8 cellular contexts compared by ENCODE assay signal in the genomic region with DNA sequence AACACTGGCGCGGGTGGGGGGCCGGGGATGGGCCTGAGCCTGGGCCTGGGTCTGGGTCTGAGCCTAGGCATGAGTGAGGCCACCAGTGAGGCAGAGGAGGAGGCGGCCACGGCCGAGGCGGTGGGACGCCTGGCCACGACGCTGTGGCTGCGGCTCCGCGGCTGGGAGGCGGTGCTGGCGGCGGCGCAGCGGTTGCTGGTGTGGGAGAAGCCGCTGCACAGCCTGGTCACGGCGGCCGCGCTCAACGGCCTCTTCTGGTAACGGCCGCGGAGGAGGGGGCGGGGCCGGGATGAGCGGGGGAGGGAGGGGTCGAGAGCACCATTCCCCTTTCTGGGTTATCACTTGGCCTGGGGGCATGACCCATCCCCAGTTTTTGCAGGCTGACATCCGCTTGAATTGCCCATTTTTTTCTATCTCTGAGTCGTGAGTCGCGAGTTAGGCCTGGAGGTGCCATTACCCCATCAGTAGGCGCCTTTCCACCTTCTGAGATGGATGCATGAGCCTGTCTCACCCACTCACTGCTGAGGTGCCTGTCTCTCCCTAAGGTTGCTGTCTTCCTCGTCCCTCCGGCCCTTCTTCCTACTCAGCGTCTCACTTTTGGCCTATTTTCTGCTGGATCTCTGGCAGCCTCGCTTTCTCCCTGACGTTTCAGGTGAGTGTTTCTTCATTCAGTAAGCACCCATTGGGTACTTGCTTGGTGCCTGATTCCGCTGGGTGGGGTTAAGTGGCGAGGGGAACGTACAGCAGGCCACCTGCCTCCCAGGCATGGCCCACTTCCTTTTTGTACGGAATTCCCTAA. TPM values are rescaled to one million over a fixed set of nuclear protein-coding genes. Genes with fewer than 3 reads are reported as not detected.
DNase-seq lines count a peak whose midpoint lies in the region; ATAC-seq and TF ChIP-seq lines count a peak whose summit lies in the region.

No MANE protein-coding gene starts in this region.

- H3K9me3 ChIP-seq in HUES48 (ENCODE audit: control insufficient read depth, insufficient read depth, low read length): no peaks in the 10 kb centered on the region

- peak in 13 of 56 donors; percentile 4 to 53 (median 27) for TF ChIP-seq CTCF in dorsolateral prefrontal cortex (IDR thresholded peaks at IDR 0.05 in 54 of 56, conservative IDR thresholded peaks at IDR 0.05 in 2 of 56; ENCODE audit: low read depth in 1 of 56, partially characterized antibody in 56 of 56)

- ATAC-seq in GM21367 (IDR thresholded peaks at IDR 0.05; ENCODE audit: unreplicated experiment): peak; percentile 12

- H3K4me3 ChIP-seq in HUES48 (ENCODE audit: low read depth, low read length) (peak overlapping the region; percentile 100), dorsolateral prefrontal cortex (peak overlapping the region; percentile 71 to 100 (median 96))

- intact Hi-C loops in dorsolateral prefrontal cortex (cut with DNase I): loop anchor here (1.0 to 10.0 kb wide), 5 partner anchors 17 to 206 kb away; partner anchors contain the start of genes ABCB6 (in 1 of the 2), DNPEP (in 1 of the 2) and ZFAND2B (in 1 of the 2)

- DNase-seq in Caki2 (ENCODE audit: low read depth) (peak; percentile 31), UCSD-AML1 (lab: John Stamatoyannopoulos, UW; ENCODE audit: unreplicated experiment) (peak; percentile 66), dorsolateral prefrontal cortex (peak in 6 of 10 donors; percentile 28 to 60 (median 32)), medulla oblongata (ENCODE audit: extremely low spot score) (peak; percentile 35), GOT3 (lab: John Stamatoyannopoulos, UW) (no peak)
- DNase-seq in stimulated activated naive CD4-positive, alpha-beta T cell treated with Interleukin-2 at 50 U/mL for 16 hours (lab: John Stamatoyannopoulos, UW): peak; percentile 44

- peaks cover 11% of the 10 kb centered on the region for H3K4me1 ChIP-seq in HUES48 (ENCODE audit: control insufficient read depth, insufficient read depth, low read length)

- in situ Hi-C loops in Caki2 (cut with HindIII; ENCODE audit: low pct_unique_long_range_greater_than_20kb, low sequenced_read_pairs): no loop called here

- H3K27me3 ChIP-seq in HUES48 (ENCODE audit: control insufficient read depth, insufficient read depth, low read length) (no peaks in the 10 kb centered on the region), dorsolateral prefrontal cortex (no peaks in the 10 kb centered on the region)

- peak overlapping the region; percentile 54 for H3K27ac ChIP-seq in HUES48 (ENCODE audit: low read depth, low read length)
- peak overlapping the region; percentile 49 to 100 (median 99) for H3K27ac ChIP-seq in dorsolateral prefrontal cortex

- H3K9ac ChIP-seq in HUES48 (ENCODE audit: low read depth, low read length): no peak overlapping the region

- H3K36me3 ChIP-seq in HUES48 (ENCODE audit: control insufficient read depth, insufficient read depth, low read length): peaks cover 53% of the 10 kb centered on the region

RNA-seq across cellular contexts. Expression of gene RETREG2, which starts 0.5 kb away (rescaled TPM):
- 54.2 and 72.1 TPM in 2 replicates for total RNA-seq in Caki2 (2014; rRNA removed; shearing (Covaris generic); ENCODE audit: low replicate concordance)
- total RNA-seq in dorsolateral prefrontal cortex: 100 to 1,000 TPM; 151 to 274 (median 213) TPM

RNA-seq across cellular contexts. Expression of gene CNPPD1, which starts 1.9 kb away (rescaled TPM):
- total RNA-seq in Caki2 (2014; rRNA removed; shearing (Covaris generic); ENCODE audit: low replicate concordance): 24.6 and 28.9 TPM in 2 replicates
- total RNA-seq in dorsolateral prefrontal cortex: 10 to 100 TPM; 30.8 to 60.2 (median 41.8) TPM

RNA-seq across cellular contexts. Expression of gene SLC23A3, which starts 8.7 kb away (rescaled TPM):
- total RNA-seq in Caki2 (2014; rRNA removed; shearing (Covaris generic); ENCODE audit: low replicate concordance): 0.07 and 0.70 TPM in 2 replicates
- total RNA-seq in dorsolateral prefrontal cortex: 1 to 10 TPM in 28 of 120 experiments, under 1 TPM in 59, not detected in 33; 0.17 to 4.5 (median 0.71) TPM

RNA-seq across cellular contexts. Expression of gene NHEJ1, which starts 18.0 kb away (rescaled TPM):
- 17.4 and 21.5 TPM in 2 replicates for total RNA-seq in Caki2 (2014; rRNA removed; shearing (Covaris generic); ENCODE audit: low replicate concordance)
- total RNA-seq in dorsolateral prefrontal cortex: 10 to 100 TPM in 62 of 120 experiments, 1 to 10 TPM in 58; 5.8 to 16.8 (median 10.2) TPM

RNA-seq across cellular contexts. Expression of gene ZFAND2B, which starts 28.0 kb away (rescaled TPM):
- 32.5 and 42.0 TPM in 2 replicates for total RNA-seq in Caki2 (2014; rRNA removed; shearing (Covaris generic); ENCODE audit: low replicate concordance)
- total RNA-seq in dorsolateral prefrontal cortex: 10 to 100 TPM; 32.2 to 63.9 (median 46.1) TPM
